Comparison of ENCODE assay signal across 1 cellular context in genomic region chr9:87792831-87793288, GRCh38.
TF ChIP-seq lines count a peak whose summit lies in the region.

No MANE protein-coding gene starts in this region.

TF ChIP-seq in K562, 482 proteins besides CTCF, POLR2A, EP300 and RAD21 (continued from another document and continues in another):
- TF ChIP-seq ZBTB33 (CRISPR knock-in tag; IDR thresholded peaks at IDR 0.05) (0 out of 2 replicates have a peak, but pooled peaks have one; percentile 30), ETS2 (tag; IDR thresholded peaks at IDR 0.05; ENCODE audit: borderline replicate concordance, poor library complexity, severe bottlenecking) (no peak), SAFB (IDR thresholded peaks at IDR 0.05; ENCODE audit: borderline replicate concordance, low read depth, low read length) (no peak), ZBTB34 (CRISPR knock-in tag; IDR thresholded peaks at IDR 0.05) (no peak), ZNF583 (CRISPR knock-in tag; IDR thresholded peaks at IDR 0.05) (peak; percentile 58; the same call in 1 of the 2 replicates), KDM4B (IDR thresholded peaks at IDR 0.05; ENCODE audit: borderline replicate concordance in 2 of 2, low read depth in 1 of 2) (no peak), CCNT2 (IDR thresholded peaks at IDR 0.05; ENCODE audit: borderline replicate concordance, extremely low read depth, insufficient read length, low read depth, low read length) (peak; percentile 27), MBD1 (CRISPR knock-in tag; IDR thresholded peaks at IDR 0.05) (no peak), RNF2 (IDR thresholded peaks at IDR 0.05) (peak; percentile 77; the same call in 1 of the 2 replicates), ERF (CRISPR knock-in tag; IDR thresholded peaks at IDR 0.05) (no peak), ZNF224 (CRISPR knock-in tag; IDR thresholded peaks at IDR 0.05) (no peak), NFE2 (IDR thresholded peaks at IDR 0.05; ENCODE audit: low read depth) (peak; percentile 48), USF1 (CRISPR knock-in tag; IDR thresholded peaks at IDR 0.05) (peak; percentile 77), ZNF41 (CRISPR knock-in tag; conservative IDR thresholded peaks at IDR 0.05) (no peak), NR4A1 (CRISPR knock-in tag; IDR thresholded peaks at IDR 0.05) (no peak), NR4A1 (tag; IDR thresholded peaks at IDR 0.05) (no peak), SMARCA5 (IDR thresholded peaks at IDR 0.05) (no peak), SIN3A (IDR thresholded peaks at IDR 0.05; ENCODE audit: borderline replicate concordance in 2 of 2, control insufficient read depth in 1 of 2, low read depth in 2 of 2, low read length in 2 of 2) (no peak), ZNF197 (CRISPR knock-in tag; IDR thresholded peaks at IDR 0.05; ENCODE audit: low read depth) (no peak), HMBOX1 (IDR thresholded peaks at IDR 0.05) (no peak; the same call in none of the 2 replicates), THAP7 (CRISPR knock-in tag; IDR thresholded peaks at IDR 0.05) (no peak), ZNF12 (CRISPR knock-in tag; IDR thresholded peaks at IDR 0.05) (peak; percentile 97), ZFP30 (CRISPR knock-in tag; IDR thresholded peaks at IDR 0.05; ENCODE audit: borderline replicate concordance) (no peak), MNT (conservative IDR thresholded peaks at IDR 0.05) (peak; percentile 64 to 80), MCM5 (IDR thresholded peaks at IDR 0.05; ENCODE audit: low read depth) (no peak), ZNF449 (CRISPR knock-in tag; IDR thresholded peaks at IDR 0.05) (0 out of 2 replicates have a peak, but pooled peaks have one; percentile 33), NFXL1 (CRISPR knock-in tag; IDR thresholded peaks at IDR 0.05) (no peak), PPARD (CRISPR knock-in tag; IDR thresholded peaks at IDR 0.05) (no peak), RAD51 (IDR thresholded peaks at IDR 0.05; ENCODE audit: borderline replicate concordance, low read depth) (no peak), SNAPC5 (CRISPR knock-in tag; IDR thresholded peaks at IDR 0.05) (no peak), RBBP5 (IDR thresholded peaks at IDR 0.05; ENCODE audit: borderline replicate concordance, insufficient read depth, low read length, poor library complexity, severe bottlenecking) (peak; percentile 39), DPF2 (IDR thresholded peaks at IDR 0.05) (peak; percentile 74; the same call in 1 of the 2 replicates), BCLAF1 (IDR thresholded peaks at IDR 0.05; ENCODE audit: borderline replicate concordance in 1 of 2, control insufficient read depth in 1 of 2, low read depth in 2 of 2, low read length in 1 of 2) (no peak), SMAD1 (IDR thresholded peaks at IDR 0.05; ENCODE audit: low read depth, low read length, partially characterized antibody) (no peak), TFAP4 (CRISPR knock-in tag; IDR thresholded peaks at IDR 0.05; ENCODE audit: borderline replicate concordance) (peak; percentile 79; the same call in 1 of the 2 replicates), BRCA1 (IDR thresholded peaks at IDR 0.05) (no peak), BRCA1 (CRISPR knock-in tag; IDR thresholded peaks at IDR 0.05) (no peak), FOXK2 (conservative IDR thresholded peaks at IDR 0.05 in 1 of 2, IDR thresholded peaks at IDR 0.05 in 1 of 2; ENCODE audit: low read depth in 2 of 2) (peak in 1 of 2 experiments; percentile 42; a peak in 2 of 4 replicates), HDAC2 (IDR thresholded peaks at IDR 0.05) (no peak), CHAMP1 (IDR thresholded peaks at IDR 0.05) (no peak; the same call in 1 of the 2 replicates), ZNF444 (CRISPR knock-in tag; IDR thresholded peaks at IDR 0.05) (no peak), TOE1 (IDR thresholded peaks at IDR 0.05; ENCODE audit: borderline replicate concordance) (peak; percentile 41; the same call in 1 of the 2 replicates), TOE1 (CRISPR knock-in tag; IDR thresholded peaks at IDR 0.05; ENCODE audit: borderline replicate concordance, low read depth) (no peak), TAF1 (IDR thresholded peaks at IDR 0.05; ENCODE audit: control insufficient read depth, extremely low read depth, insufficient read depth, low read length, severe bottlenecking) (peak; percentile 66), ARID1B (IDR thresholded peaks at IDR 0.05) (peak; percentile 57)
